Comparison of ENCODE assay signal across 29 cellular contexts in the genomic region with DNA sequence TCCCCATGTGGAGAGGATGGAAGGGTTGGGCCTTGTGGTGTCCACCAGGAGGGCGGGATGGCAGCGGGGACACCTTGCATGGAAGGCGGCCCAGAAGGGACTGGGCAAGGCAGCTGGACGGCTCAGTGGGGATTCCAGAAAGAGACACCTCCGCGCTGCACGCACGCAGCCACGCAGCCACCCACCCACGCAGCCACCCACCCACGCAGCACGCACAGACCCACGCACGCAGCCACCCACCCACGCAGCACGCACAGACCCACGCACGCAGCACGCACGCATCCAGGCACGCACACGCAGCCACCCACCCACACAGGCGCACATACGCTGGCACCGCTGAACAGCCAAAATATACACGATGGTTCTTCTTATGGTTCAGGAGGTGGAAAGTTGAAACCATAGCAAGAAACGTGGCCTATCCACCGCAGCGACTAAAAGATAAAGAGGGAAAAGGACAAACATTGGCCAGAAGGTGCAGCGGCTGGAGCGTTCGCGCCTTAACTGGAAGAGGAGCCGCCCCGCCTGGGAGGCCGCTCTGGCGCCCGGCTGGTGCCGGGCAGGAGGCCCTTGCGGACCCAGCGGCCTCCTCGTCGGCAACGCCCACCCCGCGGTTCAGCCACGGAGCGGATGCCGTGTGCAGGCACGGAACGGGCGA. TPM values are rescaled to one million over a fixed set of nuclear protein-coding genes. Genes with fewer than 3 reads are reported as not detected.
DNase-seq lines count a peak whose midpoint lies in the region; ATAC-seq, FAIRE-seq and TF ChIP-seq lines count a peak whose summit lies in the region.
"Had no signal": no experiment of that assay in that cellular context is flagged by ENCODE, and none has a peak within 500 bp of the region (broad histone marks: within the 10 kb centered on the region; RNA-seq: fewer than 3 reads in every experiment).

No MANE protein-coding gene starts in this region.

- H3K27me3 ChIP-seq in heart right ventricle (peaks cover 0 to 7% (median 0%) of the 10 kb centered on the region in 7 donors), GM12878 (replicated peaks in 1 of 2; ENCODE audit: control insufficient read depth in 2 of 2, insufficient read depth in 2 of 2, low read length in 1 of 2) (no peaks in the 10 kb centered on the region), osteoblast (ENCODE audit: insufficient read depth, low read length) (no peaks in the 10 kb centered on the region), colonic mucosa (no peaks in the 10 kb centered on the region)
- H3K27me3 ChIP-seq: BE2C, brain microvascular endothelial cell, right lobe of liver, SJCRH30, upper lobe of left lung had no signal

- CTCF ChIA-PET in GM12878 (lab: Yijun Ruan, JAX): interaction anchor here (1.1 to 1.2 kb wide), 2 partner anchors 10 to 25 kb away, joined by 3 read pairs; no protein-coding TSS in a partner anchor

- H3K9me3 ChIP-seq in heart right ventricle (no peaks in the 10 kb centered on the region), GM12878 (replicated peaks; ENCODE audit: control insufficient read depth, insufficient read depth, low read length) (no peaks in the 10 kb centered on the region; the same call in 2 of the 3 replicates), osteoblast (ENCODE audit: low read depth, low read length) (no peaks in the 10 kb centered on the region), colonic mucosa (no peaks in the 10 kb centered on the region)
- H3K9me3 ChIP-seq: BE2C, right lobe of liver, SJCRH30, stomach, upper lobe of left lung had no signal

- TF ChIP-seq EP300 in GM12878 (IDR thresholded peaks at IDR 0.05; ENCODE audit: borderline replicate concordance in 1 of 2, control insufficient read depth in 1 of 2, low read depth in 2 of 2, low read length in 2 of 2): no peak

- no peak for TF ChIP-seq RAD21 in GM12878 (IDR thresholded peaks at IDR 0.05; ENCODE audit: insufficient read depth, low read depth, low read length)

- H3K9ac ChIP-seq in GM12878 (ENCODE audit: control insufficient read depth, insufficient read depth, low read length): no peak overlapping the region
- H3K9ac ChIP-seq in colonic mucosa (ENCODE audit: low read depth in 2 of 2, low read length in 2 of 2): no peak overlapping the region

- DNase-seq in left cardiac atrium (peak; percentile 19), heart right ventricle (no peak), GM12878 (ENCODE audit: low read depth, low spot score) (no peak), osteoblast (ENCODE audit: insufficient read length, low spot score, missing footprints) (peak; percentile 29), urothelium cell line (ENCODE audit: low spot score) (no peak), colonic mucosa (no peak)
- DNase-seq: activated CD4-positive, alpha-beta T cell treated with anti-CD3 and anti-CD28 coated beads for 1 hour; activated CD8-positive, alpha-beta memory T cell treated with anti-CD3 and anti-CD28 coated beads for 24 hours; activated naive CD4-positive, alpha-beta T cell treated with Interleukin-2 at 50 U/mL for 16 hours; activated T-cell treated with anti-CD3 and anti-CD28 coated beads, Interleukin-2, amount 50 U/mL, for 24 hours; BE2C; brain microvascular endothelial cell; CD8-positive, alpha-beta memory T cell; DMS 273 treated with DMSO at 0.1 percent for 48 hours; effector memory CD4-positive, alpha-beta T cell; erythroblast; GOT3; mammary epithelial cell; NCI-H1092 treated with DMSO at 0.1 percent for 48 hours; NCI-H1930; NCI-H526 treated with DMSO at 0.1 percent for 48 hours; right lobe of liver; SJCRH30; stomach had no signal

- SMC1A ChIA-PET in GM12878 (lab: Charles Lee; ENCODE audit: uncharacterized antibody, unreplicated experiment): no interaction called here

- RAD21 ChIA-PET in GM12878 (lab: Charles Lee; ENCODE audit: unreplicated experiment): no interaction called here

- POLR2A ChIA-PET in GM12878 (lab: Charles Lee): no interaction called here

- in situ Hi-C loops in GM12878 (cut with MboI): no loop called here

- no TSS peak for BruUV-seq in GM12878 (replicated peaks; lab: Mats Ljungman, UMichigan)

- no peak overlapping the region for H3K4me3 ChIP-seq in heart right ventricle
- H3K4me3 ChIP-seq in GM12878: no peak overlapping the region
- H3K4me3 ChIP-seq in osteoblast (ENCODE audit: insufficient read depth, low read length): no peak overlapping the region
- H3K4me3 ChIP-seq in colonic mucosa: no peak overlapping the region
- H3K4me3 ChIP-seq: right lobe of liver, SJCRH30, stomach, upper lobe of left lung had no signal

- TF ChIP-seq CTCF in heart right ventricle (IDR thresholded peaks at IDR 0.05) (no peak), GM12878 (IDR thresholded peaks at IDR 0.05 in 2 of 3, conservative IDR thresholded peaks at IDR 0.05 in 1 of 3; ENCODE audit: control insufficient read depth in 2 of 3, extremely low read depth in 1 of 3, insufficient read depth in 1 of 3, low read depth in 3 of 3, low read length in 3 of 3) (no peak), osteoblast (IDR thresholded peaks at IDR 0.05; ENCODE audit: extremely low read depth, low read depth, low read length) (no peak), colonic mucosa (IDR thresholded peaks at IDR 0.05) (no peak)

- FAIRE-seq in GM12878 (lab: Jason Lieb, UNC) (no peak), urothelium cell line (lab: Jason Lieb, UNC) (peak; percentile 92)
- FAIRE-seq: TTC549 had no signal

- H4K20me1 ChIP-seq in GM12878 (ENCODE audit: control insufficient read depth, insufficient read depth): no peaks in the 10 kb centered on the region
- no peaks in the 10 kb centered on the region for H4K20me1 ChIP-seq in osteoblast (ENCODE audit: insufficient read depth, low read length)

- H3K4me2 ChIP-seq in GM12878 (ENCODE audit: control insufficient read depth, insufficient read depth) (no peak overlapping the region), osteoblast (ENCODE audit: insufficient read depth, low read length) (no peak overlapping the region)

- peaks cover 0 to 5% (median 0%) of the 10 kb centered on the region in 9 donors for H3K4me1 ChIP-seq in heart right ventricle
- H3K4me1 ChIP-seq in GM12878 (ENCODE audit: control insufficient read depth, insufficient read depth, low read length): peaks cover 22% of the 10 kb centered on the region
- H3K4me1 ChIP-seq in osteoblast (ENCODE audit: insufficient read depth, low read length): peaks cover 15% of the 10 kb centered on the region
- no peaks in the 10 kb centered on the region for H3K4me1 ChIP-seq in colonic mucosa
- H3K4me1 ChIP-seq: right lobe of liver had no signal

- ATAC-seq in left cardiac atrium (no peak), heart right ventricle (no peak), GM12878 (no peak), GM18858 (IDR thresholded peaks at IDR 0.05; ENCODE audit: unreplicated experiment) (no peak), SK-N-SH treated with all-trans-retinoic acid at 6 μM for 48 hours (no peak)
- ATAC-seq: Panc1 had no signal

- intact Hi-C loops in left cardiac atrium (cut with DNase I) (no loop called here), heart right ventricle (cut with DNase I) (no loop called here), GM12878 (cut with micrococcal nuclease; ENCODE audit: unreplicated experiment) (no loop called here), colonic mucosa (cut with DNase I) (no loop called here)

- TF ChIP-seq POLR2A in GM12878 (IDR thresholded peaks at IDR 0.05; ENCODE audit: low read depth, low read length): no peak

- H3K36me3 ChIP-seq in heart right ventricle (no peaks in the 10 kb centered on the region), GM12878 (ENCODE audit: control insufficient read depth in 2 of 2, insufficient read depth in 2 of 2, low read length in 1 of 2) (peaks cover 0 to 21% of the 10 kb centered on the region in 2 experiments; a peak in 3 of 4 replicates), osteoblast (ENCODE audit: insufficient read depth, low read length) (peaks cover 65% of the 10 kb centered on the region), colonic mucosa (no peaks in the 10 kb centered on the region)
- H3K36me3 ChIP-seq: BE2C, brain microvascular endothelial cell, right lobe of liver, SJCRH30, stomach, upper lobe of left lung had no signal

- H3K79me2 ChIP-seq in GM12878 (ENCODE audit: control insufficient read depth, insufficient read depth, low read length) (no peaks in the 10 kb centered on the region; the same call in 1 of the 2 replicates), osteoblast (ENCODE audit: insufficient read depth, low read length) (peaks cover 10% of the 10 kb centered on the region)

- H3K27ac ChIP-seq in heart right ventricle: no peak overlapping the region
- H3K27ac ChIP-seq in GM12878 (ENCODE audit: control insufficient read depth, insufficient read depth): no peak overlapping the region
- H3K27ac ChIP-seq in osteoblast (ENCODE audit: low read depth, low read length): no peak overlapping the region
- H3K27ac ChIP-seq in colonic mucosa: no peak overlapping the region
- H3K27ac ChIP-seq: brain microvascular endothelial cell, right lobe of liver, SJCRH30, stomach, upper lobe of left lung had no signal

- no peak overlapping the region for H2AFZ ChIP-seq in GM12878 (ENCODE audit: control insufficient read depth, low read depth, low read length)
- H2AFZ ChIP-seq in osteoblast (ENCODE audit: low read length): no peak overlapping the region

- WGBS in heart right ventricle, 2 donors: 93% methylated on average over 51 to 52 of the region's 52 CpGs
- WGBS in GM12878 (ENCODE audit: insufficient coverage, insufficient replicate concordance, low lambda C conversion rate, missing lambda C conversion rate): 96% methylated on average over 52 of the region's 52 CpGs

TF ChIP-seq in SK-N-SH treated with all-trans-retinoic acid at 6 μM for 48 hours, 23 proteins besides CTCF, POLR2A, EP300 and RAD21 (continues in another document):
- no peak for TF ChIP-seq BACH2 (CRISPR knock-in tag; IDR thresholded peaks at IDR 0.05; ENCODE audit: borderline replicate concordance)

RNA-seq across cellular contexts. Expression of a gene that starts 22.2 kb away (rescaled TPM):
- total RNA-seq in left cardiac atrium (10 to 100 TPM; 41.4 to 42.3 TPM), heart right ventricle (10 to 100 TPM; 35.9 to 44.7 (median 41.0) TPM), GM12878 (2014; rRNA removed) (28.6 and 32.5 TPM in 2 replicates), GM12878 (2014; rRNA removed; fragmentation: Illumina TruSeq; extraction: Trizol) (22.4 and 25.4 TPM in 2 replicates), GM12878 (2021) (48.9 and 50.3 TPM in 2 replicates), osteoblast (39.8 and 49.2 TPM in 2 replicates), colonic mucosa (10 to 100 TPM; 52.0 to 58.7 TPM)
- polyA plus RNA-seq in heart right ventricle (10 to 100 TPM; 29.0 to 29.1 TPM), GM12878 (2011; rRNA removed) (16.4 and 22.6 TPM in 2 replicates), GM12878 (2014; fragmentation: Illumina TruSeq; extraction: Trizol) (18.5 and 24.8 TPM in 2 replicates), GM12878 (2014; fragmentation: Nextera tagmentation; extraction: Ambion mirVana) (1 to 10 TPM; 1.6 to 7.2 TPM), GM12878 (2014; rRNA removed) (30.5 and 33.2 TPM in 2 replicates), GM12878 (2016; fragmentation: Nextera tagmentation; extraction: Ambion mirVana) (10 to 100 TPM; 52.7 to 53.0 TPM)
- 139 and 145 TPM in 2 replicates for total RNA-seq in GM12878 (2013; cell fraction: nucleolus; rRNA removed)
- polyA plus RNA-seq in GM12878 (2011; ENCODE audit: low read depth): 26.9 TPM
- polyA plus RNA-seq in GM12878 (2011; cell fraction: cytosol; rRNA removed): 24.5 and 26.9 TPM in 2 replicates
- polyA plus RNA-seq in GM12878 (2011; cell fraction: nucleus; rRNA removed): 77.4 and 98.6 TPM in 2 replicates
- polyA plus RNA-seq in GM12878 (2012): 40.4 and 47.5 TPM in 2 replicates
- 26.3 and 28.8 TPM in 2 replicates for polyA minus RNA-seq in GM12878 (2011; rRNA and poly(A)+ RNA removed)
- polyA minus RNA-seq in GM12878 (2011; cell fraction: cytosol; rRNA and poly(A)+ RNA removed): 10.8 and 14.6 TPM in 2 replicates
- polyA minus RNA-seq in GM12878 (2011; cell fraction: nucleus; rRNA and poly(A)+ RNA removed): 21.5 and 30.1 TPM in 2 replicates

Comparison
In these comparisons a context has a peak if more than half of its experiments do, and no peak if none do; other contexts are left out.
1. DNase-seq: peak in left cardiac atrium (single experiment) and osteoblast (single experiment); none in heart right ventricle (0 of 2), GM12878 (single experiment), urothelium cell line (single experiment) and colonic mucosa (single experiment).